Comparison of ENCODE assay signal across 1 cellular context in genomic region chr10:28906011-28906411, GRCh38.
TF ChIP-seq lines count a peak whose summit lies in the region.

No MANE protein-coding gene starts in this region.

TF ChIP-seq in GM12878, 131 proteins besides CTCF, POLR2A, EP300 and RAD21:
- no peak for TF ChIP-seq JUND (IDR thresholded peaks at IDR 0.05; ENCODE audit: low read depth, low read length)
- no peak for TF ChIP-seq BCLAF1 (IDR thresholded peaks at IDR 0.05)
- TF ChIP-seq POU2F2 (IDR thresholded peaks at IDR 0.05; ENCODE audit: borderline replicate concordance, low read depth, low read length) = no peak
- TF ChIP-seq ESRRA (IDR thresholded peaks at IDR 0.05; ENCODE audit: low read length) = no peak
- no peak for TF ChIP-seq GATAD2B (conservative IDR thresholded peaks at IDR 0.05; ENCODE audit: low read depth)
- TF ChIP-seq SIX5 (IDR thresholded peaks at IDR 0.05; ENCODE audit: low read depth, low read length, severe bottlenecking) = no peak
- no peak for TF ChIP-seq CUX1 (IDR thresholded peaks at IDR 0.05; ENCODE audit: insufficient replicate concordance, low read depth, low read length)
- TF ChIP-seq MEF2A (IDR thresholded peaks at IDR 0.05; ENCODE audit: insufficient read depth, low read depth, low read length) = no peak
- no peak for TF ChIP-seq POLR2AphosphoS5 (IDR thresholded peaks at IDR 0.05; ENCODE audit: low read length)
- TF ChIP-seq REST (IDR thresholded peaks at IDR 0.05; ENCODE audit: low read depth, low read length) = no peak
